ENCODE assay signal across 1 cellular context in the genomic region with DNA sequence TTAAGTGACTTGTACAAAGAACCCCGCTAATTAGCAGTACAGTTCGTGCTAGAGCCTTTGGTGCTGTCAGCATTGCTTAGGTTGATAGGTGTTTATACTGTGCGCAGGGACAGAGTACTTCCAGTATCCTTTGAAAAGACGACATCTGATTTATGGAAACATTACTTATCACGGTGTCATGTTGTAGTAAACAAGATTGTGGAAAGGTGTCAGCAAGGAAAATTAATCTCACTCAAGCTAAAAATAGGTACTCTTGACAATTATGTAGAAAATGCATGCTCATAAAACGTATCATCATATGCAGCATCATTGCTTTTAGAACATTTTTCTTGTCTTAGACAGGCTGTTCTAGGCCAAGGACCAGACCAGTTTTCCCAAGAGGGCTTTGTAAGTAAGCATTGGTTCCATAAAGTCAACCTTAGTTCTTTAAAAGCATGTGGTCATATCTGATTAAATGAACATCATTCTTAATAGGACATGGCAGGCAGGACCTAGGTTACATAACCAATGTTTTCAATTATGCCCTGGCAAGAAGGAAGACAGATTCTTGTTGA.
A peak's percentile ranks its signal among the peaks of the same experiment; 100 is the strongest.
TF ChIP-seq lines count a peak whose summit lies in the region.

No MANE protein-coding gene starts in this region.

TF ChIP-seq in K562, 482 proteins besides CTCF, POLR2A, EP300 and RAD21 (continued from another document):
- TF ChIP-seq, protein P1, sequence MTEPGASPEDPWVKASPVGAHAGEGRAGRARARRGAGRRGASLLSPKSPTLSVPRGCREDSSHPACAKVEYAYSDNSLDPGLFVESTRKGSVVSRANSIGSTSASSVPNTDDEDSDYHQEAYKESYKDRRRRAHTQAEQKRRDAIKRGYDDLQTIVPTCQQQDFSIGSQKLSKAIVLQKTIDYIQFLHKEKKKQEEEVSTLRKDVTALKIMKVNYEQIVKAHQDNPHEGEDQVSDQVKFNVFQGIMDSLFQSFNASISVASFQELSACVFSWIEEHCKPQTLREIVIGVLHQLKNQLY (CRISPR knock-in tag; conservative IDR thresholded peaks at IDR 0.05) = no peak
- TF ChIP-seq, protein P2, sequence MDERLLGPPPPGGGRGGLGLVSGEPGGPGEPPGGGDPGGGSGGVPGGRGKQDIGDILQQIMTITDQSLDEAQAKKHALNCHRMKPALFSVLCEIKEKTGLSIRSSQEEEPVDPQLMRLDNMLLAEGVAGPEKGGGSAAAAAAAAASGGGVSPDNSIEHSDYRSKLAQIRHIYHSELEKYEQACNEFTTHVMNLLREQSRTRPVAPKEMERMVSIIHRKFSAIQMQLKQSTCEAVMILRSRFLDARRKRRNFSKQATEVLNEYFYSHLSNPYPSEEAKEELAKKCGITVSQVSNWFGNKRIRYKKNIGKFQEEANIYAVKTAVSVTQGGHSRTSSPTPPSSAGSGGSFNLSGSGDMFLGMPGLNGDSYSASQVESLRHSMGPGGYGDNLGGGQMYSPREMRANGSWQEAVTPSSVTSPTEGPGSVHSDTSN (CRISPR knock-in tag; IDR thresholded peaks at IDR 0.05; ENCODE audit: low read depth) = no peak
- TF ChIP-seq, protein P2 (tag; conservative IDR thresholded peaks at IDR 0.05; ENCODE audit: low read depth) = peak; percentile 95
- no peak for TF ChIP-seq NFE2 (IDR thresholded peaks at IDR 0.05; ENCODE audit: low read depth)
- peak; percentile 89 for TF ChIP-seq MEF2D (tag; conservative IDR thresholded peaks at IDR 0.05; ENCODE audit: low read depth)
- no peak for TF ChIP-seq RFX7 (CRISPR knock-in tag; IDR thresholded peaks at IDR 0.05)
- no peak for TF ChIP-seq ILF3 (IDR thresholded peaks at IDR 0.05; ENCODE audit: borderline replicate concordance)
TF ChIP-seq in K562: peak in this region for 3.
